15 cellular contexts compared by ENCODE assay signal in genomic region chr7:1989049-1989860, GRCh38.
DNase-seq lines count a peak whose midpoint lies in the region; ATAC-seq, FAIRE-seq and TF ChIP-seq lines count a peak whose summit lies in the region.
"Had no signal": no experiment of that assay in that cellular context is flagged by ENCODE, and none has a peak within 500 bp of the region (broad histone marks: within the 10 kb centered on the region; RNA-seq: fewer than 3 reads in every experiment).

No MANE protein-coding gene starts in this region.

- no peaks in the 10 kb centered on the region for H3K36me3 Mint-ChIP-seq in endodermal cell (ENCODE audit: low read depth)

- H3K27ac ChIP-seq in endodermal cell (ENCODE audit: low read depth, low read length): no peak overlapping the region
- H3K27ac ChIP-seq in upper lobe of right lung: no peak overlapping the region
- H3K27ac ChIP-seq: KMS-11 had no signal

- peak; percentile 25 for DNase-seq in left ventricle myocardium superior
- DNase-seq in left cardiac atrium: no peak
- DNase-seq in HTR-8/SVneo (ENCODE audit: insufficient read length, low spot score): no peak
- no peak for DNase-seq in endodermal cell
- DNase-seq in upper lobe of right lung: no peak
- DNase-seq in BE2C: no peak
- DNase-seq in activated gamma-delta T cell (lab: John Stamatoyannopoulos, UW): no peak
- DNase-seq in OCI-M1 (lab: John Stamatoyannopoulos, UW): no peak
- DNase-seq: H9, MG63, NCI-H1092, NCI-H146, NCI-H2081, NCI-H510A treated with DMSO at 0.1 percent for 48 hours had no signal

- TF ChIP-seq CTCF in endodermal cell (conservative IDR thresholded peaks at IDR 0.05): no peak
- TF ChIP-seq CTCF in upper lobe of right lung (IDR thresholded peaks at IDR 0.05): no peak
- no peak for TF ChIP-seq CTCF in BE2C (IDR thresholded peaks at IDR 0.05; ENCODE audit: low read depth, low read length)

- H3K9ac ChIP-seq in endodermal cell (ENCODE audit: extremely low read depth, low read length, poor library complexity, severe bottlenecking): no peak overlapping the region
- H3K9ac ChIP-seq: KMS-11 had no signal

- intact Hi-C loops in left ventricle myocardium superior (cut with micrococcal nuclease) (no loop called here), left cardiac atrium (cut with DNase I) (no loop called here), upper lobe of right lung (cut with DNase I) (no loop called here)

- H3K36me3 ChIP-seq in endodermal cell (ENCODE audit: control insufficient read depth, insufficient read depth, low read length) (peaks cover 6% of the 10 kb centered on the region), upper lobe of right lung (no peaks in the 10 kb centered on the region), BE2C (no peaks in the 10 kb centered on the region; the same call in 1 of the 2 replicates)
- H3K36me3 ChIP-seq: MG63 had no signal

- peak; percentile 36 for FAIRE-seq in HTR-8/SVneo (lab: Jason Lieb, UNC)

- H3K9me3 Mint-ChIP-seq in endodermal cell: no peaks in the 10 kb centered on the region
- H3K9me3 Mint-ChIP-seq: H9 had no signal

- WGBS in endodermal cell (ENCODE audit: insufficient coverage in 1 of 2, insufficient read length in 1 of 2), 2 experiments: 93 to 96% methylated on average over 30 to 39 of the region's 39 CpGs

- no peaks in the 10 kb centered on the region for H3K9me3 ChIP-seq in endodermal cell (ENCODE audit: control insufficient read depth, low read length)
- no peaks in the 10 kb centered on the region for H3K9me3 ChIP-seq in upper lobe of right lung
- H3K9me3 ChIP-seq in BE2C: no peaks in the 10 kb centered on the region
- H3K9me3 ChIP-seq: MG63 had no signal

- no peak overlapping the region for H3K4me3 Mint-ChIP-seq in endodermal cell
- H3K4me3 Mint-ChIP-seq: H9 had no signal

- H3K27ac Mint-ChIP-seq in endodermal cell: peak overlapping the region; percentile 58

- H3K4me3 ChIP-seq in endodermal cell (ENCODE audit: low read length) (no peak overlapping the region), upper lobe of right lung (no peak overlapping the region), BE2C (ENCODE audit: low read depth, low read length) (no peak overlapping the region)
- H3K4me3 ChIP-seq: MG63 had no signal

- H3K27me3 ChIP-seq in endodermal cell (ENCODE audit: control insufficient read depth, insufficient read depth, low read length, poor library complexity, severe bottlenecking) (no peaks in the 10 kb centered on the region), upper lobe of right lung (no peaks in the 10 kb centered on the region), BE2C (no peaks in the 10 kb centered on the region)
- H3K27me3 ChIP-seq: MG63 had no signal

- H3K4me1 Mint-ChIP-seq in endodermal cell: no peaks in the 10 kb centered on the region

- no peaks in the 10 kb centered on the region for H3K4me1 ChIP-seq in endodermal cell (ENCODE audit: control insufficient read depth, insufficient read depth, low read length)
- H3K4me1 ChIP-seq in upper lobe of right lung: no peaks in the 10 kb centered on the region
- peaks cover 8% of the 10 kb centered on the region for H3K4me1 ChIP-seq in BE2C

- H3K27me3 Mint-ChIP-seq in endodermal cell (ENCODE audit: insufficient read depth): no peaks in the 10 kb centered on the region

- ATAC-seq in left ventricle myocardium superior (no peak), left cardiac atrium (no peak), upper lobe of right lung (peak; percentile 11)
